In genomic region chr6:27669798-27670301, GRCh38 we compare ENCODE assay signal across 9 cellular contexts.
DNase-seq lines count a peak whose midpoint lies in the region; ATAC-seq and TF ChIP-seq lines count a peak whose summit lies in the region.
"Had no signal": no experiment of that assay in that cellular context is flagged by ENCODE, and none has a peak within 500 bp of the region (broad histone marks: within the 10 kb centered on the region; RNA-seq: fewer than 3 reads in every experiment).

No MANE protein-coding gene starts in this region.

- H3K36me3 ChIP-seq in aorta (ENCODE audit: control insufficient read depth in 1 of 2, insufficient read depth in 2 of 2, low read length in 1 of 2) (no peaks in the 10 kb centered on the region), adrenal gland (replicated peaks in 1 of 2) (no peaks in the 10 kb centered on the region)
- H3K36me3 ChIP-seq: suprapubic skin had no signal

- H3K27me3 Mint-ChIP-seq in stimulated activated naive CD8-positive, alpha-beta T cell treated with anti-CD3 and anti-CD28 coated beads, Interleukin-15, Interleukin-2, amounts not matched to agents 100 ng/mL and 50 ng/mL, for 24 hours, result peaks cover 90% of the 10 kb centered on the region
- H3K27me3 Mint-ChIP-seq in T-helper 17 cell (peaks cover 83% of the 10 kb centered on the region), glutamatergic neuron (ENCODE audit: unreplicated experiment) (peaks cover 38% of the 10 kb centered on the region)

- no peaks in the 10 kb centered on the region for H3K4me1 ChIP-seq in aorta (ENCODE audit: control insufficient read depth in 1 of 2, insufficient read depth in 2 of 2, low read length in 2 of 2)
- H3K4me1 ChIP-seq in adrenal gland (replicated peaks in 1 of 2), result no peaks in the 10 kb centered on the region

- peak overlapping the region; percentile 16 for H3K27ac Mint-ChIP-seq in stimulated activated naive CD8-positive, alpha-beta T cell treated with anti-CD3 and anti-CD28 coated beads, Interleukin-15, Interleukin-2, amounts not matched to agents 100 ng/mL and 50 ng/mL, for 24 hours
- H3K27ac Mint-ChIP-seq in T-helper 17 cell, result peak overlapping the region; percentile 87
- H3K27ac Mint-ChIP-seq in glutamatergic neuron (ENCODE audit: unreplicated experiment), result no peak overlapping the region

- ATAC-seq in stimulated activated naive CD8-positive, alpha-beta T cell treated with anti-CD3 and anti-CD28 coated beads, Interleukin-15, Interleukin-2, amounts not matched to agents 100 U/mL and 50 U/mL, for 24 hours, result no peak
- ATAC-seq in T-helper 17 cell (no peak), aorta (ENCODE audit: low FRiP score) (peak; percentile 17)

- H3K4me3 ChIP-seq in aorta (ENCODE audit: low read length in 2 of 2) (no peak overlapping the region), adrenal gland (no peak overlapping the region)

- H3K27me3 ChIP-seq in aorta (ENCODE audit: control insufficient read depth in 1 of 2, insufficient read depth in 2 of 2, low read length in 1 of 2) (peaks cover 0 to under 1% of the 10 kb centered on the region in 2 donors), adrenal gland (peaks cover 88% of the 10 kb centered on the region)

- H3K27ac ChIP-seq in aorta (ENCODE audit: low read depth in 1 of 2, low read length in 2 of 2) (no peak overlapping the region), adrenal gland (no peak overlapping the region)
- H3K27ac ChIP-seq: suprapubic skin had no signal

- H3K4me3 Mint-ChIP-seq in stimulated activated naive CD8-positive, alpha-beta T cell treated with anti-CD3 and anti-CD28 coated beads, Interleukin-15, Interleukin-2, amounts not matched to agents 100 ng/mL and 50 ng/mL, for 24 hours, result peak overlapping the region; percentile 50
- peak overlapping the region; percentile 0 for H3K4me3 Mint-ChIP-seq in T-helper 17 cell
- peak overlapping the region; percentile 69 for H3K4me3 Mint-ChIP-seq in glutamatergic neuron (ENCODE audit: unreplicated experiment)

- DNase-seq in stimulated activated naive CD8-positive, alpha-beta T cell treated with anti-CD3 and anti-CD28 coated beads, Interleukin-15, Interleukin-2, amounts not matched to agents 100 U/mL and 50 U/mL, for 24 hours, result no peak
- DNase-seq in T-helper 17 cell (no peak), glutamatergic neuron (no peak), aorta (no peak), SHP77 treated with DMSO at 0.1 percent for 48 hours (lab: John Stamatoyannopoulos, UW) (no peak), NCI-H1436 treated with DMSO at 0.1 percent for 48 hours (lab: John Stamatoyannopoulos, UW) (no peak), adrenal gland (no peak)

- H3K9me3 Mint-ChIP-seq in stimulated activated naive CD8-positive, alpha-beta T cell treated with anti-CD3 and anti-CD28 coated beads, Interleukin-15, Interleukin-2, amounts not matched to agents 100 ng/mL and 50 ng/mL, for 24 hours, result peaks cover 5% of the 10 kb centered on the region
- peaks cover 17% of the 10 kb centered on the region for H3K9me3 Mint-ChIP-seq in glutamatergic neuron (ENCODE audit: unreplicated experiment)

- 12 to 18% methylated on average over 11 of the region's 11 CpGs for WGBS in aorta, 2 donors
- WGBS in adrenal gland, 4 donors, result 14 to 18% (median 16%) methylated on average over 11 of the region's 11 CpGs

- peaks cover 48% of the 10 kb centered on the region for H3K4me1 Mint-ChIP-seq in stimulated activated naive CD8-positive, alpha-beta T cell treated with anti-CD3 and anti-CD28 coated beads, Interleukin-15, Interleukin-2, amounts not matched to agents 100 ng/mL and 50 ng/mL, for 24 hours (ENCODE audit: low read depth)
- peaks cover 4% of the 10 kb centered on the region for H3K4me1 Mint-ChIP-seq in T-helper 17 cell
- H3K4me1 Mint-ChIP-seq in glutamatergic neuron (ENCODE audit: low read depth, unreplicated experiment), result peaks cover 14% of the 10 kb centered on the region

- intact Hi-C loops in aorta (cut with DNase I) (no loop called here), adrenal gland (cut with DNase I) (no loop called here)

- peaks cover 16% of the 10 kb centered on the region for H3K9me3 ChIP-seq in T-helper 17 cell (ENCODE audit: control insufficient read depth, low read length, poor library complexity, severe bottlenecking)
- H3K9me3 ChIP-seq in aorta (ENCODE audit: control insufficient read depth, low read length), result no peaks in the 10 kb centered on the region
- no peaks in the 10 kb centered on the region for H3K9me3 ChIP-seq in adrenal gland (replicated peaks in 1 of 3)
- H3K9me3 ChIP-seq: suprapubic skin had no signal

- TF ChIP-seq POLR2A in adrenal gland (IDR thresholded peaks at IDR 0.05), result no peak

- peaks cover 4% of the 10 kb centered on the region for H3K36me3 Mint-ChIP-seq in stimulated activated naive CD8-positive, alpha-beta T cell treated with anti-CD3 and anti-CD28 coated beads, Interleukin-15, Interleukin-2, amounts not matched to agents 100 ng/mL and 50 ng/mL, for 24 hours (ENCODE audit: low read depth)
- H3K36me3 Mint-ChIP-seq in T-helper 17 cell (ENCODE audit: low read depth) (no peaks in the 10 kb centered on the region), glutamatergic neuron (ENCODE audit: unreplicated experiment) (no peaks in the 10 kb centered on the region)

- TF ChIP-seq CTCF in glutamatergic neuron (IDR thresholded peaks at IDR 0.05; ENCODE audit: partially characterized antibody, unreplicated experiment) (no peak), adrenal gland (IDR thresholded peaks at IDR 0.05) (no peak)

Comparison
In these comparisons a context has a peak if more than half of its experiments do, and no peak if none do; other contexts are left out.
1. H3K4me3 Mint-ChIP-seq: peak in every context shown above with its lines; median percentile 69 in glutamatergic neuron; 50 in stimulated activated naive CD8-positive, alpha-beta T cell treated with anti-CD3 and anti-CD28 coated beads, Interleukin-15, Interleukin-2, amounts not matched to agents 100 ng/mL and 50 ng/mL, for 24 hours; 0 in T-helper 17 cell.